8 cellular contexts compared by ENCODE assay signal in genomic region chr6:127420558-127420957, GRCh38. TPM values are rescaled to one million over a fixed set of nuclear protein-coding genes. Genes with fewer than 3 reads are reported as not detected.
A peak's percentile ranks its signal among the peaks of the same experiment; 100 is the strongest.
DNase-seq lines count a peak whose midpoint lies in the region; ATAC-seq, FAIRE-seq and TF ChIP-seq lines count a peak whose summit lies in the region.

No MANE protein-coding gene starts in this region.

- H3K27ac Mint-ChIP-seq in progenitor cell of endocrine pancreas, result peak overlapping the region; percentile 7

- peaks cover 6% of the 10 kb centered on the region for H3K4me1 Mint-ChIP-seq in progenitor cell of endocrine pancreas (ENCODE audit: low read depth)

- peak; percentile 51 for TF ChIP-seq CTCF in progenitor cell of endocrine pancreas (IDR thresholded peaks at IDR 0.05; ENCODE audit: unreplicated experiment)

- no peaks in the 10 kb centered on the region for H3K36me3 Mint-ChIP-seq in progenitor cell of endocrine pancreas (ENCODE audit: insufficient read depth)

- FAIRE-seq in frontal cortex (lab: Jason Lieb, UNC) (no peak), urothelium cell line (lab: Jason Lieb, UNC) (peak; percentile 66)

- DNase-seq in ELR (ENCODE audit: low read depth) (peak; percentile 96), HuH-7 (ENCODE audit: low spot score) (peak; percentile 55), SHP77 (lab: John Stamatoyannopoulos, UW) (peak; percentile 52 to 61), frontal cortex (ENCODE audit: low spot score in 2 of 2) (peak; percentile 19 to 38), progenitor cell of endocrine pancreas (ENCODE audit: low spot score, unreplicated experiment) (no peak), urothelium cell line (ENCODE audit: low spot score) (peak; percentile 85)
- DNase-seq in activated T-helper 1 cell treated with anti-CD3 and anti-CD28 coated beads, Interleukin-2, amount 50 U/mL, for 16 hours (ENCODE audit: low read depth in 1 of 2, low spot score in 1 of 2), result peak; percentile 13 to 51

- no peak overlapping the region for H3K4me3 Mint-ChIP-seq in progenitor cell of endocrine pancreas (ENCODE audit: low read depth)

- H3K27me3 Mint-ChIP-seq in progenitor cell of endocrine pancreas, result no peaks in the 10 kb centered on the region

- no peaks in the 10 kb centered on the region for H3K9me3 Mint-ChIP-seq in progenitor cell of endocrine pancreas (ENCODE audit: low read depth)

- peak; percentile 100 for ATAC-seq in GM21717 (IDR thresholded peaks at IDR 0.05; ENCODE audit: unreplicated experiment)

RNA-seq across cellular contexts. Expression of gene KIAA0408, which starts 38.6 kb away (rescaled TPM):
- 107 TPM for total RNA-seq in frontal cortex
- 0.91 and 1.4 TPM in 2 replicates for total RNA-seq in progenitor cell of endocrine pancreas

Comparison
In these comparisons a context has a peak if more than half of its experiments do, and no peak if none do; other contexts are left out.
1. RNA of gene KIAA0408, which starts 38.6 kb away (total RNA-seq): 107 TPM in frontal cortex (single experiment); 0.91 to 1.4 TPM in progenitor cell of endocrine pancreas; every median in the first group is over 10 times any median in the second.